ENCODE assay signal across 1 cellular context in the genomic region with DNA sequence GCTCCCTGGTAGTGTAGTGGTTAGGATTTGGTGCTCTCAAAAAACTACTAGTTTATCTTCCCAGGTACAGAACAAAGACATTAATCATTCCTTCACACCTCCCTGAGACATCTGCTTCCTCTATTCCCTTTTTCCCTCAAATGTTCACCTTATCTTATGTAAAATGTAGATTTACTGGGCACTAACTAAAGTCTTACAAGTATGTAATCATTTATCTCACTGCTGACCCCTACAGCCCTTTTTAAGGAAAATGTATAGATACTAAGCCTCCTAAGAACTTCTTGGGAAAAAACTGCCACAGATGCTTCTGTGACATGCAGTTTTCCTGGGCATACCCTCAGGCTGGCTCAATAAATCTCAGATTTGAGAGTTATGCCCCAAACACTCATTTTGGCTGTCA.
TF ChIP-seq lines count a peak whose summit lies in the region.

No MANE protein-coding gene starts in this region.

TF ChIP-seq in K562, 482 proteins besides CTCF, POLR2A, EP300 and RAD21 (continued from another document):
- TF ChIP-seq, protein P1, sequence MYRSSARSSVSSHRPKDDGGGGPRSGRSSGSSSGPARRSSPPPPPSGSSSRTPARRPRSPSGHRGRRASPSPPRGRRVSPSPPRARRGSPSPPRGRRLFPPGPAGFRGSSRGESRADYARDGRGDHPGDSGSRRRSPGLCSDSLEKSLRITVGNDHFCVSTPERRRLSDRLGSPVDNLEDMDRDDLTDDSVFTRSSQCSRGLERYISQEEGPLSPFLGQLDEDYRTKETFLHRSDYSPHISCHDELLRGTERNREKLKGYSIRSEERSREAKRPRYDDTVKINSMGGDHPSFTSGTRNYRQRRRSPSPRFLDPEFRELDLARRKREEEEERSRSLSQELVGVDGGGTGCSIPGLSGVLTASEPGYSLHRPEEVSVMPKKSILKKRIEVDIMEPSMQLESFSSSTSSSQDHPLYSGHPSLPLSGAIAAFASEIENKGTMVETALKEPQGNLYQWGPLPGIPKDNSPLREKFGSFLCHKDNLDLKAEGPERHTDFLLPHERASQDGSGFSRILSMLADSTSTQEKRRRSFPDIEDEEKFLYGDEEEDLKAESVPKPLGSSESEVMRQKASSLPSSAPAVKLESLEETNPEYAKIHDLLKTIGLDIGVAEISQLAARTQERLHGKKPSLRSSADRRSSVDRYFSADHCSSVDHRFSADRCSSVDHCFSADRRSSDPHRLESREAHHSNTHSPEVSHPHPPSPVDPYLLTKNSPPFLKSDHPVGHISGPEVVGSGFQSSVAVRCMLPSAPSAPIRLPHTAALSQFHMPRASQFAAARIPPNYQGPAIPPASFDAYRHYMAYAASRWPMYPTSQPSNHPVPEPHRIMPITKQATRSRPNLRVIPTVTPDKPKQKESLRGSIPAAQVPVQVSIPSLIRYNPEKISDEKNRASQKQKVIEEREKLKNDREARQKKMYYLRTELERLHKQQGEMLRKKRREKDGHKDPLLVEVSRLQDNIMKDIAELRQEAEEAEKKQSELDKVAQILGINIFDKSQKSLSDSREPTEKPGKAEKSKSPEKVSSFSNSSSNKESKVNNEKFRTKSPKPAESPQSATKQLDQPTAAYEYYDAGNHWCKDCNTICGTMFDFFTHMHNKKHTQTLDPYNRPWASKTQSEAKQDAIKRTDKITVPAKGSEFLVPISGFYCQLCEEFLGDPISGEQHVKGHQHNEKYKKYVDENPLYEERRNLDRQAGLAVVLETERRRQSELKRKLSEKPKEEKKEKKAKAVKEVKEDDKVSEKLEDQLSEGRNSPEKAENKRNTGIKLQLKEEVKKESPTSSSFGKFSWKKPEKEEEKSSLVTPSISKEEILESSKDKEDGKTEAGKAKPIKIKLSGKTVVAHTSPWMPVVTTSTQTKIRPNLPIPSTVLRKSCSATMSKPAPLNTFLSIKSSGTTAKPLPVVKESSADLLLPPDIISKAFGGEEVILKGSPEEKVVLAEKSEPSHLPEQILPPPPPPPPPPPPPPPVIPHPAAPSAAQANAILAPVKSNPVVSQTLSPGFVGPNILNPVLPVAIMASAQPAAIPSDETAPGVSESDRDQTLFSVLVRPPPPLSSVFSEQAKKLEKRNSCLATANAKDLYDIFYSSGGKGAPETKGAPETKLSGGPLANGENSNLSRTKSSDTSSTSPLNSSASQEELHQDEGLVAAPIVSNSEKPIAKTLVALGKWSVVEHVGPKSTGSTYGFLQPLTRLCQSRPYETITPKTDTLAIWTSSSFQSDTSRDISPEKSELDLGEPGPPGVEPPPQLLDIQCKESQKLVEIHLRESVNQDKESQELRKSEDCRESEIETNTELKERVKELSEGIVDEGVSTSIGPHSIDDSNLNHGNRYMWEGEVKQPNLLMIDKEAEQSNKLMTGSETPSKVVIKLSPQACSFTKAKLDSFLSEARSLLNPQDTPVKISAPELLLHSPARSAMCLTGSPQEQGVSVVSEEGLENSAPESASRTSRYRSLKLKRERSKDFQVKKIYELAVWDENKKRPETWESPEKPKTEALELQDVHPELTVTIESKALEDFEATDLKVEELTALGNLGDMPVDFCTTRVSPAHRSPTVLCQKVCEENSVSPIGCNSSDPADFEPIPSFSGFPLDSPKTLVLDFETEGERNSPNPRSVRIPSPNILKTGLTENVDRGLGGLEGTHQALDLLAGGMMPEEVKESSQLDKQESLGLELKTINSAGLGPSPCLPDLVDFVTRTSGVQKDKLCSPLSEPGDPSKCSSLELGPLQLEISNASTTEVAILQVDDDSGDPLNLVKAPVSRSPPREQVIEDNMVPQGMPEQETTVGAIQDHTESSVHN (IDR thresholded peaks at IDR 0.05; ENCODE audit: borderline replicate concordance in 1 of 2, low read depth in 1 of 2), result no peak
- TF ChIP-seq ZNF232 (CRISPR knock-in tag; IDR thresholded peaks at IDR 0.05) (peak; percentile 92), POLR2G (IDR thresholded peaks at IDR 0.05; ENCODE audit: low read depth, low read length) (no peak), SNRNP70 (optimal IDR thresholded peaks at IDR 0.05; ENCODE audit: low read depth, low read length) (no peak), MEIS2 (IDR thresholded peaks at IDR 0.05; ENCODE audit: partially characterized antibody) (peak; percentile 40), RUNX1 (IDR thresholded peaks at IDR 0.05; ENCODE audit: low read depth) (no peak), CAMTA2 (CRISPR knock-in tag; conservative IDR thresholded peaks at IDR 0.05) (no peak), HDAC8 (tag; IDR thresholded peaks at IDR 0.05) (no peak), KAT8 (IDR thresholded peaks at IDR 0.05; ENCODE audit: low read depth) (no peak), SRSF7 (optimal IDR thresholded peaks at IDR 0.05; ENCODE audit: low read depth, low read length) (no peak), ILF3 (IDR thresholded peaks at IDR 0.05; ENCODE audit: borderline replicate concordance) (no peak)
- TF ChIP-seq, protein P2, sequence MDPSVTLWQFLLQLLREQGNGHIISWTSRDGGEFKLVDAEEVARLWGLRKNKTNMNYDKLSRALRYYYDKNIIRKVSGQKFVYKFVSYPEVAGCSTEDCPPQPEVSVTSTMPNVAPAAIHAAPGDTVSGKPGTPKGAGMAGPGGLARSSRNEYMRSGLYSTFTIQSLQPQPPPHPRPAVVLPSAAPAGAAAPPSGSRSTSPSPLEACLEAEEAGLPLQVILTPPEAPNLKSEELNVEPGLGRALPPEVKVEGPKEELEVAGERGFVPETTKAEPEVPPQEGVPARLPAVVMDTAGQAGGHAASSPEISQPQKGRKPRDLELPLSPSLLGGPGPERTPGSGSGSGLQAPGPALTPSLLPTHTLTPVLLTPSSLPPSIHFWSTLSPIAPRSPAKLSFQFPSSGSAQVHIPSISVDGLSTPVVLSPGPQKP (CRISPR knock-in tag; IDR thresholded peaks at IDR 0.05), result no peak
